20 cellular contexts compared by ENCODE assay signal in the genomic region with DNA sequence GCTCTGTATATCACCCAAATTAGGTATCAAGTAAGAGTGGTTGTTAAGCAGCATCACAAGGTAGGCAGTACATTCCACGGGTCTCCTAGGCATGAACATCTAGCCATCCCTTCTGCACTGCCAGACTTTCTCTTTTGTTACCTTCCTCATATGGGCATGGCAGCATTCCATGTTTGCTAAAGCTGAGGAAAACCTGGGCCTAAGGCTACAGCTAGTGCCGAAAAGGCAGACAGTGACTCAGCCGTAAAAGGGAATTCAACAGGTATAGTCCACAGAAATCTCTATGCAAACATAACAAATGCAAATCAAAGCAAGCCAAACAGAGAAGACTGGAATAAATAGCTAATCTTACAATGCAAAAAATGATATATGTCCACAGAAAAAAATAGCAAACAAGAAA.
A peak's percentile ranks its signal among the peaks of the same experiment; 100 is the strongest.
DNase-seq lines count a peak whose midpoint lies in the region; ATAC-seq and TF ChIP-seq lines count a peak whose summit lies in the region.
"Had no signal": no experiment of that assay in that cellular context is flagged by ENCODE, and none has a peak within 500 bp of the region (broad histone marks: within the 10 kb centered on the region; RNA-seq: fewer than 3 reads in every experiment).

No MANE protein-coding gene starts in this region.

- no peaks in the 10 kb centered on the region for H3K4me1 ChIP-seq in mammary epithelial cell (ENCODE audit: insufficient read depth, low read length)
- H3K4me1 ChIP-seq: SJSA1 had no signal

- DNase-seq in T47D (ENCODE audit: low read depth in 1 of 2, low spot score in 1 of 2) (peak; percentile 26 to 83), mammary epithelial cell (no peak), WTC11 (ENCODE audit: low spot score) (no peak), iPS-NIHi11 (ENCODE audit: low spot score) (peak; percentile 7), dedifferentiated amniotic fluid mesenchymal stem cell (ENCODE audit: extremely low spot score) (no peak), NCI-H1105 (lab: John Stamatoyannopoulos, UW) (no peak)
- DNase-seq in activated naive CD8-positive, alpha-beta T cell treated with anti-CD3 and anti-CD28 coated beads, Interleukin-2, amount 50 U/mL, for 24 hours = no peak
- DNase-seq: AML-193; C1 segment of cervical spinal cord; CD8-positive, alpha-beta T cell; GOT3; KG1; MV-4-11; NCI-H1694 treated with DMSO at 0.1 percent for 48 hours; NCI-H2081 treated with DMSO at 0.1 percent for 48 hours; NCI-H748 treated with DMSO at 0.1 percent for 48 hours; NK-92 treated with Interleukin-12 subunit alpha and Interleukin-12 subunit beta, amount 100 ng/mL, for 24 hours had no signal

- POLR2A ChIA-PET in WTC11 (lab: Charles Lee) = no interaction called here

- H3K36me3 Mint-ChIP-seq in WTC11 = no peaks in the 10 kb centered on the region
- no peaks in the 10 kb centered on the region for H3K36me3 Mint-ChIP-seq in activated naive CD8-positive, alpha-beta T cell treated with anti-CD3 and anti-CD28 coated beads, Interleukin-2, amount 50 U/mL, for 24 hours (ENCODE audit: low read depth)
- H3K36me3 Mint-ChIP-seq: CD8-positive, alpha-beta T cell had no signal

- peaks cover 15% of the 10 kb centered on the region for H3K4me1 Mint-ChIP-seq in WTC11
- no peaks in the 10 kb centered on the region for H3K4me1 Mint-ChIP-seq in activated naive CD8-positive, alpha-beta T cell treated with anti-CD3 and anti-CD28 coated beads, Interleukin-2, amount 50 U/mL, for 24 hours

- H3K4me3 Mint-ChIP-seq in WTC11 = no peak overlapping the region
- no peak overlapping the region for H3K4me3 Mint-ChIP-seq in activated naive CD8-positive, alpha-beta T cell treated with anti-CD3 and anti-CD28 coated beads, Interleukin-2, amount 50 U/mL, for 24 hours
- H3K4me3 Mint-ChIP-seq: CD8-positive, alpha-beta T cell had no signal

- H2AFZ ChIP-seq in mammary epithelial cell (ENCODE audit: low read depth, low read length) = no peak overlapping the region

- no TSS peak for BruUV-seq in mammary epithelial cell (replicated peaks; lab: Mats Ljungman, UMichigan)

- dilution Hi-C loops in mammary epithelial cell (cut with HindIII; ENCODE audit: low sequenced_read_pairs) = no loop called here

- no peaks in the 10 kb centered on the region for H3K9me3 ChIP-seq in mammary epithelial cell (replicated peaks; ENCODE audit: insufficient read depth, low read length)
- H3K9me3 ChIP-seq: SJSA1 had no signal

- intact Hi-C loops in mammary epithelial cell (cut with micrococcal nuclease) = no loop called here

- in situ Hi-C loops in T47D (cut with HindIII; ENCODE audit: low pct_unique_long_range_greater_than_20kb, low sequenced_read_pairs) (no loop called here), mammary epithelial cell (cut with MboI; ENCODE audit: low sequenced_read_pairs in 2 of 2) (no loop called here)

- no peaks in the 10 kb centered on the region for H3K9me3 Mint-ChIP-seq in WTC11
- H3K9me3 Mint-ChIP-seq in activated naive CD8-positive, alpha-beta T cell treated with anti-CD3 and anti-CD28 coated beads, Interleukin-2, amount 50 U/mL, for 24 hours = peaks cover 7% of the 10 kb centered on the region

- peak; percentile 43; the same call in 1 of the 2 replicates for ATAC-seq in WTC11
- ATAC-seq in activated naive CD8-positive, alpha-beta T cell treated with anti-CD3 and anti-CD28 coated beads, Interleukin-2, amount 50 U/mL, for 24 hours = no peak
- ATAC-seq: CD8-positive, alpha-beta T cell; HCT116; Panc1 had no signal

- no peak overlapping the region for H3K9ac ChIP-seq in mammary epithelial cell (ENCODE audit: insufficient read depth, low read length)

- H4K20me1 ChIP-seq in mammary epithelial cell (ENCODE audit: insufficient read depth, low read length) = no peaks in the 10 kb centered on the region

- H3K27ac ChIP-seq in mammary epithelial cell (ENCODE audit: insufficient read depth, low read depth, low read length) = no peak overlapping the region
- H3K27ac ChIP-seq: SJSA1 had no signal

- CTCF ChIA-PET in mammary epithelial cell (lab: Charles Lee; ENCODE audit: low non-redundant PET) (interaction anchor here (0.7 kb wide), 1 partner anchor 290 kb away, joined by 3 read pairs; no protein-coding TSS in a partner anchor), WTC11 (lab: Charles Lee) (interaction anchor here (0.6 to 1.2 kb wide), 2 partner anchors 103 to 324 kb away, joined by 4 to 5 read pairs; no protein-coding TSS in a partner anchor)

- H3K36me3 ChIP-seq in mammary epithelial cell (ENCODE audit: insufficient read depth, low read length) = no peaks in the 10 kb centered on the region
- H3K36me3 ChIP-seq: SJSA1 had no signal

- no peaks in the 10 kb centered on the region for H3K79me2 ChIP-seq in mammary epithelial cell (ENCODE audit: insufficient read depth, low read length)

- 51% methylated on average over 3 of the region's 3 CpGs for WGBS in mammary epithelial cell (ENCODE audit: low coverage, missing lambda C conversion rate)

- TF ChIP-seq CTCF in mammary epithelial cell (conservative IDR thresholded peaks at IDR 0.05 in 1 of 2, IDR thresholded peaks at IDR 0.05 in 1 of 2; ENCODE audit: extremely low read depth in 1 of 2, insufficient read depth in 1 of 2, low read depth in 1 of 2, low read length in 2 of 2) = no peak
- no peak for TF ChIP-seq CTCF in WTC11 (IDR thresholded peaks at IDR 0.05)

- H3K4me3 ChIP-seq in mammary epithelial cell (replicated peaks in 1 of 3; ENCODE audit: insufficient read depth in 1 of 3, low read depth in 2 of 3, low read length in 3 of 3) = no peak overlapping the region
- H3K4me3 ChIP-seq: SJSA1 had no signal

- H3K27me3 Mint-ChIP-seq in WTC11 (ENCODE audit: low read depth) = no peaks in the 10 kb centered on the region
- H3K27me3 Mint-ChIP-seq in activated naive CD8-positive, alpha-beta T cell treated with anti-CD3 and anti-CD28 coated beads, Interleukin-2, amount 50 U/mL, for 24 hours = no peaks in the 10 kb centered on the region

- H3K27me3 ChIP-seq in mammary epithelial cell (ENCODE audit: insufficient read depth, low read length) = no peaks in the 10 kb centered on the region
- H3K27me3 ChIP-seq: SJSA1 had no signal

- H3K27ac Mint-ChIP-seq in WTC11 = no peak overlapping the region
- H3K27ac Mint-ChIP-seq in activated naive CD8-positive, alpha-beta T cell treated with anti-CD3 and anti-CD28 coated beads, Interleukin-2, amount 50 U/mL, for 24 hours = no peak overlapping the region
- H3K27ac Mint-ChIP-seq: CD8-positive, alpha-beta T cell had no signal

- no peak overlapping the region for H3K4me2 ChIP-seq in mammary epithelial cell (ENCODE audit: insufficient read depth, low read depth, low read length)

TF ChIP-seq in WTC11, 78 proteins besides CTCF, POLR2A, EP300 and RAD21:
- TF ChIP-seq ZNF423 (CRISPR knock-in tag; IDR thresholded peaks at IDR 0.05) = no peak

Comparison
In these comparisons a context has a peak if more than half of its experiments do, and no peak if none do; other contexts are left out.
1. DNase-seq: peak in T47D (2 of 2) and iPS-NIHi11 (single experiment); none in mammary epithelial cell (single experiment), WTC11 (single experiment), activated naive CD8-positive, alpha-beta T cell treated with anti-CD3 and anti-CD28 coated beads, Interleukin-2, amount 50 U/mL, for 24 hours (single experiment), dedifferentiated amniotic fluid mesenchymal stem cell (single experiment) and NCI-H1105 (single experiment).